29 cellular contexts compared by ENCODE assay signal in the genomic region with DNA sequence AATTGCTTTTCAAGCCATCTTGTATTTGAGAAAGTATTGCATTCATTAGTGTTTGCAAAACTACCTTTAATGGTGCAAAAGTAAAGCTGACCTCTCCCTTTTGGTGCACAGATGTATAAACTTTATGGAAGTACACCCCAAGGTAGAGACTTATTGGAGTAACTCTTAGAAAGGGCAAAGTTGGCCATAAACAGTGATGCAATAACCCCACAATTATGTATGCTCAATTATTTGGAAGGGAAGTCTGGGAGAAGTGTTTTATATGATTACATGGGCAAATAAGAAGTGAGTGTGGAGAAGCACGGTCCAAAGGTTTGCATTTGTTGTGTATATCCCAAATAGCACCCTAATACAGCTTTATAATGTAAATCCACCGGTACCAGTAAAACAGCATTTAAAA.
DNase-seq lines count a peak whose midpoint lies in the region; ATAC-seq and TF ChIP-seq lines count a peak whose summit lies in the region.
"Had no signal": no experiment of that assay in that cellular context is flagged by ENCODE, and none has a peak within 500 bp of the region (broad histone marks: within the 10 kb centered on the region; RNA-seq: fewer than 3 reads in every experiment).

No MANE protein-coding gene starts in this region.

- in situ Hi-C loops in brain microvascular endothelial cell (cut with HindIII; ENCODE audit: low pct_ligation_motif_present, low sequenced_read_pairs), result no loop called here

- H3K4me1 ChIP-seq in ACC112 (ENCODE audit: control insufficient read depth, insufficient read depth, low read length, unreplicated experiment) (peaks cover 90% of the 10 kb centered on the region), HUES6 (ENCODE audit: control insufficient read depth, insufficient read depth, low read length) (peaks cover 85% of the 10 kb centered on the region)

- no peak for DNase-seq in brain microvascular endothelial cell
- DNase-seq in nephron progenitor cell, result no peak
- no peak for DNase-seq in activated CD8-positive, alpha-beta memory T cell treated with anti-CD3 and anti-CD28 coated beads for 24 hours
- DNase-seq in activated T-cell treated with anti-CD3 and anti-CD28 coated beads, Interleukin-2, amount 50 U/mL, for 4 hours, result no peak
- DNase-seq: activated CD4-positive, alpha-beta memory T cell treated with anti-CD3 and anti-CD28 coated beads, Interleukin-2, amount 10 ng/mL, durations not matched to agents 7 days and 5 days; activated naive CD4-positive, alpha-beta T cell treated with anti-CD3 and anti-CD28 coated beads for 36 hours; activated T-cell treated with anti-CD3 and anti-CD28 coated beads, Interleukin-2, amount 50 U/mL, for 1 hour; CD4-positive, CD25-positive, alpha-beta regulatory T cell; DMS153; GF-D8; HCEC 1CT; heart left ventricle; lower lobe of right lung; naive B cell; NCI-H1048; NCI-H2029 treated with DMSO at 0.1 percent for 48 hours; NCI-H510A treated with DMSO at 0.1 percent for 48 hours; posterior cingulate gyrus; stimulated activated CD4-positive, alpha-beta T cell treated with anti-CD3 and anti-CD28 coated beads, Interleukin-4, amount 100 ng/mL, for 24 hours; uterus; WERI-Rb-1 had no signal

- H3K79me2 ChIP-seq in ACC112 (ENCODE audit: control insufficient read depth, insufficient read depth, low read length, unreplicated experiment), result peaks cover 80% of the 10 kb centered on the region

- H3K4me1 Mint-ChIP-seq in nephron progenitor cell, result peaks cover 90% of the 10 kb centered on the region
- no peaks in the 10 kb centered on the region for H3K4me1 Mint-ChIP-seq in activated T-cell treated with anti-CD3 and anti-CD28 coated beads, Interleukin-2, amount 50 U/mL, for 4 hours (ENCODE audit: low read depth)
- H3K4me1 Mint-ChIP-seq: activated CD4-positive, alpha-beta memory T cell treated with anti-CD3 and anti-CD28 coated beads, Interleukin-2, amount 10 ng/mL, durations not matched to agents 7 days and 5 days; CD4-positive, CD25-positive, alpha-beta regulatory T cell had no signal

- H3K9me3 ChIP-seq in HUES6 (ENCODE audit: control insufficient read depth, insufficient read depth, low read depth, low read length), result no peaks in the 10 kb centered on the region
- H3K9me3 ChIP-seq: heart left ventricle, lower lobe of right lung, uterus had no signal

- peaks cover 34% of the 10 kb centered on the region for H3K36me3 Mint-ChIP-seq in nephron progenitor cell (ENCODE audit: low read depth)
- H3K36me3 Mint-ChIP-seq in activated T-cell treated with anti-CD3 and anti-CD28 coated beads, Interleukin-2, amount 50 U/mL, for 4 hours (ENCODE audit: insufficient read depth), result no peaks in the 10 kb centered on the region
- H3K36me3 Mint-ChIP-seq: CD4-positive, CD25-positive, alpha-beta regulatory T cell; naive B cell had no signal

- H3K4me3 Mint-ChIP-seq in nephron progenitor cell, result peak overlapping the region; percentile 11
- H3K4me3 Mint-ChIP-seq in activated T-cell treated with anti-CD3 and anti-CD28 coated beads, Interleukin-2, amount 50 U/mL, for 4 hours, result no peak overlapping the region
- H3K4me3 Mint-ChIP-seq: activated CD4-positive, alpha-beta memory T cell treated with anti-CD3 and anti-CD28 coated beads, Interleukin-2, amount 10 ng/mL, durations not matched to agents 7 days and 5 days; activated naive CD4-positive, alpha-beta T cell treated with anti-CD3 and anti-CD28 coated beads for 36 hours; CD4-positive, CD25-positive, alpha-beta regulatory T cell; naive B cell had no signal

- H3K9ac ChIP-seq in HUES6 (ENCODE audit: low read length), result no peak overlapping the region
- H3K9ac ChIP-seq: KMS-11 had no signal

- peak overlapping the region; percentile 4 for H3K27ac Mint-ChIP-seq in nephron progenitor cell
- H3K27ac Mint-ChIP-seq: activated CD4-positive, alpha-beta memory T cell treated with anti-CD3 and anti-CD28 coated beads, Interleukin-2, amount 10 ng/mL, durations not matched to agents 7 days and 5 days; activated naive CD4-positive, alpha-beta T cell treated with anti-CD3 and anti-CD28 coated beads for 36 hours; CD4-positive, CD25-positive, alpha-beta regulatory T cell; naive B cell had no signal

- ATAC-seq in HG02798 (IDR thresholded peaks at IDR 0.05; ENCODE audit: poor library complexity, unreplicated experiment) (no peak), GM19395 (IDR thresholded peaks at IDR 0.05; ENCODE audit: unreplicated experiment) (no peak)
- ATAC-seq in activated T-cell treated with anti-CD3 and anti-CD28 coated beads, Interleukin-2, amount 50 U/mL, for 4 hours, result no peak
- ATAC-seq: GM12878, heart left ventricle, lower lobe of right lung, Right ventricle myocardium inferior had no signal

- no peak overlapping the region for H2AFZ ChIP-seq in ACC112 (ENCODE audit: low read length, unreplicated experiment)

- H3K36me3 ChIP-seq in ACC112 (ENCODE audit: insufficient read depth, low read length) (peaks cover 16% of the 10 kb centered on the region), HUES6 (ENCODE audit: control insufficient read depth, insufficient read depth, low read length) (no peaks in the 10 kb centered on the region), brain microvascular endothelial cell (replicated peaks) (no peaks in the 10 kb centered on the region)
- H3K36me3 ChIP-seq: heart left ventricle, lower lobe of right lung, uterus, WERI-Rb-1 had no signal

- H3K27ac ChIP-seq in ACC112 (ENCODE audit: low read depth, low read length), result peak overlapping the region; percentile 92
- peak overlapping the region; percentile 83 for H3K27ac ChIP-seq in HUES6 (ENCODE audit: low read depth, low read length)
- peak overlapping the region; percentile 94 for H3K27ac ChIP-seq in brain microvascular endothelial cell
- H3K27ac ChIP-seq: heart left ventricle, HL-60, KMS-11, lower lobe of right lung, uterus, WERI-Rb-1 had no signal

- H3K27me3 ChIP-seq in ACC112 (ENCODE audit: insufficient read depth, low read length), result no peaks in the 10 kb centered on the region
- H3K27me3 ChIP-seq in HUES6 (ENCODE audit: control insufficient read depth, insufficient read depth, low read length), result no peaks in the 10 kb centered on the region
- no peaks in the 10 kb centered on the region for H3K27me3 ChIP-seq in brain microvascular endothelial cell (replicated peaks)
- H3K27me3 ChIP-seq: heart left ventricle, uterus had no signal

- no peaks in the 10 kb centered on the region for H3K9me3 Mint-ChIP-seq in nephron progenitor cell
- no peaks in the 10 kb centered on the region for H3K9me3 Mint-ChIP-seq in activated T-cell treated with anti-CD3 and anti-CD28 coated beads, Interleukin-2, amount 50 U/mL, for 4 hours
- H3K9me3 Mint-ChIP-seq: activated CD4-positive, alpha-beta memory T cell treated with anti-CD3 and anti-CD28 coated beads, Interleukin-2, amount 10 ng/mL, durations not matched to agents 7 days and 5 days; activated naive CD4-positive, alpha-beta T cell treated with anti-CD3 and anti-CD28 coated beads for 36 hours; naive B cell had no signal

- no peak for TF ChIP-seq CTCF in brain microvascular endothelial cell (IDR thresholded peaks at IDR 0.05; ENCODE audit: low read depth, low read length, missing control alignments)
- no peak for TF ChIP-seq CTCF in nephron progenitor cell (IDR thresholded peaks at IDR 0.05)

- H3K4me3 ChIP-seq in ACC112 (ENCODE audit: low read depth, low read length), result no peak overlapping the region
- H3K4me3 ChIP-seq in HUES6 (ENCODE audit: low read depth, low read length), result no peak overlapping the region
- H3K4me3 ChIP-seq in brain microvascular endothelial cell (ENCODE audit: low read depth, low read length), result no peak overlapping the region
- H3K4me3 ChIP-seq: GM12878, heart left ventricle, lower lobe of right lung, uterus had no signal

- peaks cover 2% of the 10 kb centered on the region for H3K27me3 Mint-ChIP-seq in nephron progenitor cell (ENCODE audit: low read depth, poor library complexity)
- H3K27me3 Mint-ChIP-seq in activated T-cell treated with anti-CD3 and anti-CD28 coated beads, Interleukin-2, amount 50 U/mL, for 4 hours (ENCODE audit: low read depth), result peaks cover 29% of the 10 kb centered on the region
